Comparison of ENCODE assay signal across 8 cellular contexts in genomic region chrX:47232803-47233332, GRCh38. TPM values are rescaled to one million over a fixed set of nuclear protein-coding genes. Genes with fewer than 3 reads are reported as not detected.
A peak's percentile ranks its signal among the peaks of the same experiment; 100 is the strongest.
DNase-seq lines count a peak whose midpoint lies in the region; ATAC-seq and TF ChIP-seq lines count a peak whose summit lies in the region.

Gene USP11 (plus strand): TSS chrX:47233009. CDS start chrX:47233044, 35 bp downstream.

- TF ChIP-seq POLR2A in GM18526 (IDR thresholded peaks at IDR 0.05; ENCODE audit: extremely low read depth, insufficient read length): peak; percentile 82

- intact Hi-C loops in aorta (cut with DNase I): loop anchor here in 1 of 2 donors (1.0 to 5.0 kb wide), 2 partner anchors 15 to 129 kb away; partner anchors contain the start of gene CDK16

- peaks cover 42% of the 10 kb centered on the region for H3K79me2 ChIP-seq in ACC112 (ENCODE audit: control insufficient read depth, insufficient read depth, low read length, unreplicated experiment)

- DNase-seq in RKO (ENCODE audit: low spot score) (peak; percentile 55), glomerular endothelial cell (ENCODE audit: extremely low read depth, low read depth, low spot score) (no peak), occipital lobe (lab: John Stamatoyannopoulos, UW) (peak; percentile 33), aorta (no peak)
- peak in 1 of 2 donors; percentile 12 for DNase-seq in activated naive CD4-positive, alpha-beta T cell treated with anti-CD3 and anti-CD28 coated beads, Interleukin-2, amount 50 U/mL, for 72 hours (ENCODE audit: low spot score in 2 of 2)

- H3K27ac Mint-ChIP-seq in activated naive CD4-positive, alpha-beta T cell treated with anti-CD3 and anti-CD28 coated beads, Interleukin-2, amount 50 U/mL, for 72 hours: peak within 1 kb of the TSS; percentile 98

- H3K27me3 ChIP-seq in ACC112 (ENCODE audit: insufficient read depth, low read length) (no peaks in the 10 kb centered on the region), aorta (ENCODE audit: control insufficient read depth in 1 of 2, insufficient read depth in 2 of 2, low read length in 1 of 2) (no peaks in the 10 kb centered on the region)

- H3K36me3 ChIP-seq in ACC112 (ENCODE audit: insufficient read depth, low read length) (peaks cover 4% of the 10 kb centered on the region; the same call in 1 of the 2 replicates), aorta (ENCODE audit: control insufficient read depth in 1 of 2, insufficient read depth in 2 of 2, low read length in 1 of 2) (no peaks in the 10 kb centered on the region)

- ATAC-seq in HG03571 (IDR thresholded peaks at IDR 0.05; ENCODE audit: unreplicated experiment) (peak; percentile 10), aorta (ENCODE audit: low FRiP score) (peak; percentile 71)
- peak in 1 of 2 donors; percentile 23 for ATAC-seq in activated naive CD4-positive, alpha-beta T cell treated with anti-CD3 and anti-CD28 coated beads, Interleukin-2, amount 50 U/mL, for 72 hours

- H3K9me3 Mint-ChIP-seq in activated naive CD4-positive, alpha-beta T cell treated with anti-CD3 and anti-CD28 coated beads, Interleukin-2, amount 50 U/mL, for 72 hours: no peaks in the 10 kb centered on the region

- H3K4me1 ChIP-seq in ACC112 (ENCODE audit: control insufficient read depth, insufficient read depth, low read length, unreplicated experiment) (peaks cover 11% of the 10 kb centered on the region), aorta (ENCODE audit: control insufficient read depth in 1 of 2, insufficient read depth in 2 of 2, low read length in 2 of 2) (no peaks in the 10 kb centered on the region)

- no peaks in the 10 kb centered on the region for H3K9me3 ChIP-seq in aorta (ENCODE audit: control insufficient read depth, low read length)

- H3K36me3 Mint-ChIP-seq in activated naive CD4-positive, alpha-beta T cell treated with anti-CD3 and anti-CD28 coated beads, Interleukin-2, amount 50 U/mL, for 72 hours: peaks cover 5 to 7% of the 10 kb centered on the region in 2 donors

- H3K4me3 ChIP-seq in ACC112 (ENCODE audit: low read depth, low read length): peak within 1 kb of the TSS; percentile 80
- H3K4me3 ChIP-seq in aorta (ENCODE audit: low read length in 2 of 2): peak within 1 kb of the TSS; percentile 45 to 82

- H3K27ac ChIP-seq in ACC112 (ENCODE audit: low read depth, low read length): peak within 1 kb of the TSS; percentile 94
- H3K27ac ChIP-seq in aorta (ENCODE audit: low read depth in 1 of 2, low read length in 2 of 2): peak within 1 kb of the TSS; percentile 58 to 99

- WGBS in aorta, 2 donors: 1 to 17% methylated on average over 46 of the region's 46 CpGs

- no peak within 1 kb of the TSS for H2AFZ ChIP-seq in ACC112 (ENCODE audit: low read length, unreplicated experiment)

RNA-seq across cellular contexts. Expression of gene USP11, which starts in this region (rescaled TPM):
- 10 to 100 TPM; 14.5 to 22.2 TPM for total RNA-seq in activated naive CD4-positive, alpha-beta T cell treated with anti-CD3 and anti-CD28 coated beads, Interleukin-2, amount 50 U/mL, for 72 hours
- 23.6 and 45.0 TPM in 2 replicates for total RNA-seq in glomerular endothelial cell
- total RNA-seq in occipital lobe: 131 TPM
- 10 to 100 TPM; 68.9 to 90.3 TPM for total RNA-seq in aorta
- polyA plus RNA-seq in aorta: 10 to 100 TPM; 15.3 to 79.0 TPM

Comparison
In these comparisons a context has a peak if more than half of its experiments do, and no peak if none do; other contexts are left out.
1. DNase-seq: peak in RKO (single experiment) and occipital lobe (single experiment); none in glomerular endothelial cell (single experiment) and aorta (0 of 2).